ENCODE assay signal across 15 cellular contexts in genomic region chr22:47372111-47372581, GRCh38.
"Had no signal": no experiment of that assay in that cellular context is flagged by ENCODE, and none has a peak within 500 bp of the region (broad histone marks: within the 10 kb centered on the region; RNA-seq: fewer than 3 reads in every experiment).

No MANE protein-coding gene starts in this region.

- H3K36me3 Mint-ChIP-seq: activated naive CD8-positive, alpha-beta T cell treated with anti-CD3 and anti-CD28 coated beads for 36 hours; stimulated activated effector memory CD8-positive, alpha-beta T cell treated with anti-CD3 and anti-CD28 coated beads, Interleukin-12 subunit alpha, Interleukin-12 subunit beta, amount 100 ng/mL, for 72 hours; WTC11 had no signal

- H3K36me3 ChIP-seq: left lung, prostate gland had no signal

- H3K9me3 ChIP-seq: left lung, prostate gland had no signal

- DNase-seq: activated CD4-positive, alpha-beta memory T cell treated with anti-CD3 and anti-CD28 coated beads, Interleukin-2, amount 10 ng/mL, durations not matched to agents 7 days and 5 days; activated CD4-positive, alpha-beta T cell treated with anti-CD3 and anti-CD28 coated beads for 48 hours; activated naive CD4-positive, alpha-beta T cell; activated naive CD8-positive, alpha-beta T cell treated with anti-CD3 and anti-CD28 coated beads for 36 hours; amniotic stem cell; foreskin melanocyte; occipital lobe; right cardiac atrium; small intestine; stimulated activated CD4-positive, alpha-beta T cell treated with anti-CD3 and anti-CD28 coated beads, Interleukin-4, amount 100 ng/mL, for 1 hour; SW 1271 had no signal

- ATAC-seq: left lung; right cardiac atrium; stimulated activated effector memory CD8-positive, alpha-beta T cell treated with anti-CD3 and anti-CD28 coated beads, Interleukin-12 subunit alpha, Interleukin-12 subunit beta, amount 100 ng/mL, for 72 hours; WTC11 had no signal

- H3K27ac Mint-ChIP-seq: activated CD4-positive, alpha-beta memory T cell treated with anti-CD3 and anti-CD28 coated beads, Interleukin-2, amount 10 ng/mL, durations not matched to agents 7 days and 5 days; activated naive CD8-positive, alpha-beta T cell treated with anti-CD3 and anti-CD28 coated beads for 36 hours; stimulated activated effector memory CD8-positive, alpha-beta T cell treated with anti-CD3 and anti-CD28 coated beads, Interleukin-12 subunit alpha, Interleukin-12 subunit beta, amount 100 ng/mL, for 72 hours; WTC11 had no signal

- H3K4me3 ChIP-seq: left lung, prostate gland had no signal

- H3K9me3 Mint-ChIP-seq: activated CD4-positive, alpha-beta memory T cell treated with anti-CD3 and anti-CD28 coated beads, Interleukin-2, amount 10 ng/mL, durations not matched to agents 7 days and 5 days; activated naive CD8-positive, alpha-beta T cell treated with anti-CD3 and anti-CD28 coated beads for 36 hours; stimulated activated effector memory CD8-positive, alpha-beta T cell treated with anti-CD3 and anti-CD28 coated beads, Interleukin-12 subunit alpha, Interleukin-12 subunit beta, amount 100 ng/mL, for 72 hours had no signal

- H3K27me3 Mint-ChIP-seq: activated CD4-positive, alpha-beta memory T cell treated with anti-CD3 and anti-CD28 coated beads, Interleukin-2, amount 10 ng/mL, durations not matched to agents 7 days and 5 days; activated naive CD8-positive, alpha-beta T cell treated with anti-CD3 and anti-CD28 coated beads for 36 hours had no signal

- H3K27ac ChIP-seq: left lung, prostate gland had no signal

- H3K4me1 ChIP-seq: left lung, prostate gland had no signal

- H3K4me3 Mint-ChIP-seq: activated CD4-positive, alpha-beta memory T cell treated with anti-CD3 and anti-CD28 coated beads, Interleukin-2, amount 10 ng/mL, durations not matched to agents 7 days and 5 days; activated naive CD8-positive, alpha-beta T cell treated with anti-CD3 and anti-CD28 coated beads for 36 hours; stimulated activated effector memory CD8-positive, alpha-beta T cell treated with anti-CD3 and anti-CD28 coated beads, Interleukin-12 subunit alpha, Interleukin-12 subunit beta, amount 100 ng/mL, for 72 hours; WTC11 had no signal

- H3K4me1 Mint-ChIP-seq: activated CD4-positive, alpha-beta memory T cell treated with anti-CD3 and anti-CD28 coated beads, Interleukin-2, amount 10 ng/mL, durations not matched to agents 7 days and 5 days; activated naive CD8-positive, alpha-beta T cell treated with anti-CD3 and anti-CD28 coated beads for 36 hours; WTC11 had no signal
